In genomic region chr10:52778511-52779392, GRCh38 we compare ENCODE assay signal across 1 cellular context.
TF ChIP-seq lines count a peak whose summit lies in the region.

No MANE protein-coding gene starts in this region.

TF ChIP-seq in GM23338, 12 proteins besides CTCF, POLR2A, EP300 and RAD21 (continued from another document):
- TF ChIP-seq ETS1 (IDR thresholded peaks at IDR 0.05) (no peak), ZNF331 (CRISPR knock-in tag; IDR thresholded peaks at IDR 0.05; ENCODE audit: low read depth) (no peak)
TF ChIP-seq in GM23338: peak in this region for 0.
